Comparison of ENCODE assay signal across 8 cellular contexts in the genomic region with DNA sequence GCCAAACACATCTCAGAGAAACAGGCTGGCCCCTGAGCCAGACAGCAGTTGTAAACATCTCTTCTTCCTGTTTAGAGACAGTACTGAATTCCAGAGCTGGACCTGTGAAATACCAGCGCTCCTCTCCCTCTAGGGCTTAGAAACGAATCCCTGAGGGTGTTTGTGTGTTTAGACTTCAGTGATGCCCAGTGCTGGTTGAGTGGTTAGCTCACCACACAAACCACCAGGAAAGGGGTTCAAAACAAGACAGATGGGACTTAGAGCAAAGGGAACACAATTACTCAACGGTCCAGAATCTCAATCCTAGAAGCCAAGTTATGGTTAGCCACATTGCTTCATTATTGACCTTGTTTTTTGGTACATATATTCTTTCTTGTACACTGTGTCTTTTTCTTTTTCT.
DNase-seq lines count a peak whose midpoint lies in the region; ATAC-seq and TF ChIP-seq lines count a peak whose summit lies in the region.

No MANE protein-coding gene starts in this region.

- peak; percentile 89 for DNase-seq in RPMI7951 (ENCODE audit: low read depth)
- peak; percentile 99 for DNase-seq in iris pigment epithelial cell (ENCODE audit: low read depth)
- no peak for DNase-seq in putamen (ENCODE audit: low spot score)
- DNase-seq in middle frontal gyrus (ENCODE audit: extremely low spot score, low spot score): no peak
- no peak for DNase-seq in ecto neural progenitor cell (ENCODE audit: low spot score)
- no peak for DNase-seq in RWPE1 (ENCODE audit: low spot score)

- CTCF ChIA-PET in RWPE1 (lab: Yijun Ruan, JAX): no interaction called here

- TF ChIP-seq CTCF in RWPE1 (conservative IDR thresholded peaks at IDR 0.05; ENCODE audit: low read depth): no peak

- ATAC-seq in GM18498 (IDR thresholded peaks at IDR 0.05; ENCODE audit: unreplicated experiment) (peak; percentile 50), HG02798 (IDR thresholded peaks at IDR 0.05; ENCODE audit: poor library complexity, unreplicated experiment) (peak; percentile 57)

- no peak overlapping the region for H3K27ac ChIP-seq in RWPE1

- POLR2A ChIA-PET in RWPE1 (lab: Yijun Ruan, JAX; ENCODE audit: low non-redundant PET): no interaction called here

Comparison
In these comparisons a context has a peak if more than half of its experiments do, and no peak if none do; other contexts are left out.
1. DNase-seq: peak in RPMI7951 (single experiment) and iris pigment epithelial cell (single experiment); none in putamen (single experiment), middle frontal gyrus (single experiment), ecto neural progenitor cell (single experiment) and RWPE1 (single experiment).